ENCODE assay signal across 18 cellular contexts in genomic region chr1:223212441-223212840, GRCh38.
"Had no signal": no experiment of that assay in that cellular context is flagged by ENCODE, and none has a peak within 500 bp of the region (broad histone marks: within the 10 kb centered on the region; RNA-seq: fewer than 3 reads in every experiment).

No MANE protein-coding gene starts in this region.

- H3K4me3 Mint-ChIP-seq: activated CD8-positive, alpha-beta T cell treated with anti-CD3 and anti-CD28 coated beads for 36 hours; activated naive CD4-positive, alpha-beta T cell treated with anti-CD3 and anti-CD28 coated beads, Interleukin-2, amount 50 U/mL, for 24 hours; dendritic cell treated with granulocyte-macrophage colony-stimulating factor and Interleukin-4, amounts not matched to agents 40 ng/mL and 50 ng/mL, for 4 days; memory B cell; naive thymus-derived CD8-positive, alpha-beta T cell; type B pancreatic cell had no signal

- DNase-seq: activated CD4-positive, alpha-beta T cell treated with anti-CD3 and anti-CD28 coated beads for 48 hours; activated CD4-positive, CD25-positive, alpha-beta regulatory T cell; activated CD8-positive, alpha-beta memory T cell treated with anti-CD3 and anti-CD28 coated beads, Interleukin-2, amount 50 U/mL, for 4 hours; activated CD8-positive, alpha-beta T cell treated with anti-CD3 and anti-CD28 coated beads for 36 hours; activated effector memory CD4-positive, alpha-beta T cell treated with anti-CD3 and anti-CD28 coated beads, Interleukin-2, amount 50 U/mL, for 16 hours; activated T-cell treated with anti-CD3 and anti-CD28 coated beads, Interleukin-2, amount 50 U/mL, for 48 hours; effector CD8-positive, alpha-beta T cell; gastrocnemius medialis; heart right ventricle; mucosa of descending colon; naive thymus-derived CD8-positive, alpha-beta T cell; stomach; T-helper 9 cell had no signal

- H3K9me3 Mint-ChIP-seq: activated CD8-positive, alpha-beta T cell treated with anti-CD3 and anti-CD28 coated beads for 36 hours; activated naive CD4-positive, alpha-beta T cell treated with anti-CD3 and anti-CD28 coated beads, Interleukin-2, amount 50 U/mL, for 24 hours; dendritic cell treated with granulocyte-macrophage colony-stimulating factor and Interleukin-4, amounts not matched to agents 40 ng/mL and 50 ng/mL, for 4 days; memory B cell; type B pancreatic cell had no signal

- H3K27me3 Mint-ChIP-seq: activated CD8-positive, alpha-beta T cell treated with anti-CD3 and anti-CD28 coated beads for 36 hours; activated naive CD4-positive, alpha-beta T cell treated with anti-CD3 and anti-CD28 coated beads, Interleukin-2, amount 50 U/mL, for 24 hours; naive thymus-derived CD8-positive, alpha-beta T cell; type B pancreatic cell had no signal

- ATAC-seq: activated CD8-positive, alpha-beta T cell treated with anti-CD3 and anti-CD28 coated beads for 36 hours; esophagus mucosa; gastrocnemius medialis; heart right ventricle; mucosa of descending colon; naive thymus-derived CD8-positive, alpha-beta T cell had no signal

- H3K4me1 Mint-ChIP-seq: memory B cell had no signal

- H3K36me3 Mint-ChIP-seq: activated naive CD4-positive, alpha-beta T cell treated with anti-CD3 and anti-CD28 coated beads, Interleukin-2, amount 50 U/mL, for 24 hours; memory B cell; naive thymus-derived CD8-positive, alpha-beta T cell; type B pancreatic cell had no signal

- H3K27ac Mint-ChIP-seq: activated CD8-positive, alpha-beta T cell treated with anti-CD3 and anti-CD28 coated beads for 36 hours; activated naive CD4-positive, alpha-beta T cell treated with anti-CD3 and anti-CD28 coated beads, Interleukin-2, amount 50 U/mL, for 24 hours; dendritic cell treated with granulocyte-macrophage colony-stimulating factor and Interleukin-4, amounts not matched to agents 40 ng/mL and 50 ng/mL, for 4 days; memory B cell; naive thymus-derived CD8-positive, alpha-beta T cell; type B pancreatic cell had no signal
